ENCODE assay signal across 21 cellular contexts in the genomic region with DNA sequence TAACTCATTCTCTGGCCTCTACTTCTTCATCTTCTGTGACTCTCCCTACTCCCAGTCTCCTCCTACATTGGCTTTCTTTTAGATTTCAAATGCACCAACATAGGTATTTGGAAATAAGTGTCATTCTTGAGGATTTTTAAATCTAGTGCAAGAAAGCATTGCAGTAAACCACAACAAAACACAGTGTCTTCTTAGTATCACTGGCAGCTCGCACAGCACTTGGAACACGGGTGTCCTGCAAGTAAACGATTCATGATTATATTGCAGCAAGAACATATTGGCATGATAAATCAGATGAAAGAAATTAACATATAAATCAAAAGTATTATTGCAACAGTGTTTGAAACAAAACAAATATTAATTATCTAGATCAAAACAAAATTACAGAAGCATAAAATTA. TPM values are rescaled to one million over a fixed set of nuclear protein-coding genes. Genes with fewer than 3 reads are reported as not detected.
DNase-seq lines count a peak whose midpoint lies in the region; ATAC-seq and TF ChIP-seq lines count a peak whose summit lies in the region.
"Had no signal": no experiment of that assay in that cellular context is flagged by ENCODE, and none has a peak within 500 bp of the region (broad histone marks: within the 10 kb centered on the region; RNA-seq: fewer than 3 reads in every experiment).

No MANE protein-coding gene starts in this region.

- TF ChIP-seq CTCF in CD8-positive, alpha-beta T cell (IDR thresholded peaks at IDR 0.05), result no peak
- TF ChIP-seq CTCF in OCI-LY1 (IDR thresholded peaks at IDR 0.05; ENCODE audit: low read length) (no peak), chondrocyte (IDR thresholded peaks at IDR 0.05) (no peak)

- H3K36me3 Mint-ChIP-seq in CD8-positive, alpha-beta T cell, result peaks cover 40% of the 10 kb centered on the region
- H3K36me3 Mint-ChIP-seq in activated naive CD8-positive, alpha-beta T cell treated with anti-CD3 and anti-CD28 coated beads for 36 hours, result peaks cover 50% of the 10 kb centered on the region
- peaks cover 31% of the 10 kb centered on the region for H3K36me3 Mint-ChIP-seq in stimulated activated effector memory CD8-positive, alpha-beta T cell treated with anti-CD3 and anti-CD28 coated beads, Interleukin-12 subunit alpha, Interleukin-12 subunit beta, amount 100 ng/mL, for 72 hours
- no peaks in the 10 kb centered on the region for H3K36me3 Mint-ChIP-seq in chondrocyte (ENCODE audit: low read depth)
- H3K36me3 Mint-ChIP-seq: CD14-positive monocyte had no signal

- H3K4me1 Mint-ChIP-seq in CD8-positive, alpha-beta T cell (ENCODE audit: low read depth), result peaks cover 81% of the 10 kb centered on the region
- peaks cover 52% of the 10 kb centered on the region for H3K4me1 Mint-ChIP-seq in activated naive CD8-positive, alpha-beta T cell treated with anti-CD3 and anti-CD28 coated beads for 36 hours
- H3K4me1 Mint-ChIP-seq in stimulated activated effector memory CD8-positive, alpha-beta T cell treated with anti-CD3 and anti-CD28 coated beads, Interleukin-12 subunit alpha, Interleukin-12 subunit beta, amount 100 ng/mL, for 72 hours, result peaks cover 21% of the 10 kb centered on the region
- no peaks in the 10 kb centered on the region for H3K4me1 Mint-ChIP-seq in chondrocyte (ENCODE audit: low read depth)
- H3K4me1 Mint-ChIP-seq: B cell, CD14-positive monocyte had no signal

- H3K27ac Mint-ChIP-seq in CD8-positive, alpha-beta T cell, result peak overlapping the region; percentile 75
- peak overlapping the region; percentile 49 for H3K27ac Mint-ChIP-seq in activated naive CD8-positive, alpha-beta T cell treated with anti-CD3 and anti-CD28 coated beads for 36 hours
- no peak overlapping the region for H3K27ac Mint-ChIP-seq in stimulated activated effector memory CD8-positive, alpha-beta T cell treated with anti-CD3 and anti-CD28 coated beads, Interleukin-12 subunit alpha, Interleukin-12 subunit beta, amount 100 ng/mL, for 72 hours
- H3K27ac Mint-ChIP-seq in chondrocyte (ENCODE audit: unreplicated experiment), result no peak overlapping the region
- H3K27ac Mint-ChIP-seq: B cell, CD14-positive monocyte had no signal

- peaks cover 2% of the 10 kb centered on the region for H3K9me3 Mint-ChIP-seq in CD8-positive, alpha-beta T cell
- H3K9me3 Mint-ChIP-seq in activated naive CD8-positive, alpha-beta T cell treated with anti-CD3 and anti-CD28 coated beads for 36 hours, result peaks cover 1% of the 10 kb centered on the region
- H3K9me3 Mint-ChIP-seq in stimulated activated effector memory CD8-positive, alpha-beta T cell treated with anti-CD3 and anti-CD28 coated beads, Interleukin-12 subunit alpha, Interleukin-12 subunit beta, amount 100 ng/mL, for 72 hours, result no peaks in the 10 kb centered on the region
- no peaks in the 10 kb centered on the region for H3K9me3 Mint-ChIP-seq in chondrocyte (ENCODE audit: low read depth)

- H3K4me3 ChIP-seq in CD8-positive, alpha-beta T cell (ENCODE audit: low read depth, low read length), result peak overlapping the region; percentile 10
- no peak overlapping the region for H3K4me3 ChIP-seq in OCI-LY1 (ENCODE audit: low read depth, low read length, poor library complexity, severe bottlenecking)
- H3K4me3 ChIP-seq: MG63, SK-N-MC had no signal

- no peaks in the 10 kb centered on the region for H3K9me3 ChIP-seq in CD8-positive, alpha-beta T cell (ENCODE audit: low read length)
- H3K9me3 ChIP-seq in OCI-LY1 (ENCODE audit: low read length), result no peaks in the 10 kb centered on the region
- H3K9me3 ChIP-seq: MG63 had no signal

- no peak overlapping the region for H3K9ac ChIP-seq in OCI-LY1 (ENCODE audit: low read length)

- H3K4me3 Mint-ChIP-seq in CD8-positive, alpha-beta T cell, result peak overlapping the region; percentile 65
- H3K4me3 Mint-ChIP-seq in activated naive CD8-positive, alpha-beta T cell treated with anti-CD3 and anti-CD28 coated beads for 36 hours, result peak overlapping the region; percentile 61
- peak overlapping the region; percentile 5 for H3K4me3 Mint-ChIP-seq in stimulated activated effector memory CD8-positive, alpha-beta T cell treated with anti-CD3 and anti-CD28 coated beads, Interleukin-12 subunit alpha, Interleukin-12 subunit beta, amount 100 ng/mL, for 72 hours
- H3K4me3 Mint-ChIP-seq in chondrocyte (ENCODE audit: unreplicated experiment), result no peak overlapping the region
- H3K4me3 Mint-ChIP-seq: B cell, CD14-positive monocyte had no signal

- H3K27me3 ChIP-seq in CD8-positive, alpha-beta T cell (ENCODE audit: insufficient read depth, low read length), result no peaks in the 10 kb centered on the region
- H3K27me3 ChIP-seq in OCI-LY1 (ENCODE audit: insufficient read depth, low read length), result no peaks in the 10 kb centered on the region
- H3K27me3 ChIP-seq: MG63 had no signal

- H3K27ac ChIP-seq in CD8-positive, alpha-beta T cell (ENCODE audit: low read depth, low read length), result no peak overlapping the region
- H3K27ac ChIP-seq in OCI-LY1 (ENCODE audit: low read depth, low read length, poor library complexity, severe bottlenecking), result no peak overlapping the region
- H3K27ac ChIP-seq: SK-N-MC had no signal

- CTCF ChIA-PET in CD8-positive, alpha-beta T cell (lab: Charles Lee), result interaction anchor here (1.0 to 1.7 kb wide), 2 partner anchors 237 to 415 kb away, joined by 3 to 9 read pairs; no protein-coding TSS in a partner anchor

- H3K27me3 Mint-ChIP-seq in CD8-positive, alpha-beta T cell (ENCODE audit: low read depth), result no peaks in the 10 kb centered on the region
- no peaks in the 10 kb centered on the region for H3K27me3 Mint-ChIP-seq in activated naive CD8-positive, alpha-beta T cell treated with anti-CD3 and anti-CD28 coated beads for 36 hours
- H3K27me3 Mint-ChIP-seq in chondrocyte (ENCODE audit: low read depth), result no peaks in the 10 kb centered on the region

- no peaks in the 10 kb centered on the region for H3K36me3 ChIP-seq in CD8-positive, alpha-beta T cell (ENCODE audit: insufficient read depth, low read length)
- H3K36me3 ChIP-seq in OCI-LY1 (ENCODE audit: insufficient read depth, low read length), result no peaks in the 10 kb centered on the region
- H3K36me3 ChIP-seq: MG63 had no signal

- POLR2A ChIA-PET in CD8-positive, alpha-beta T cell (lab: Charles Lee), result interaction anchor here (1.2 kb wide), 1 partner anchor 14 kb away, joined by 3 read pairs; no protein-coding TSS in a partner anchor

- H3K4me2 ChIP-seq in OCI-LY1 (ENCODE audit: low read length), result no peak overlapping the region

- no peak for ATAC-seq in CD8-positive, alpha-beta T cell
- no peak for ATAC-seq in stimulated activated effector memory CD8-positive, alpha-beta T cell treated with anti-CD3 and anti-CD28 coated beads, Interleukin-12 subunit alpha, Interleukin-12 subunit beta, amount 100 ng/mL, for 72 hours
- ATAC-seq: HCT116 had no signal

- H3K9me2 ChIP-seq in OCI-LY1 (ENCODE audit: low read depth, low read length), result no peaks in the 10 kb centered on the region

- H2AFZ ChIP-seq in OCI-LY1 (ENCODE audit: low read length), result peak overlapping the region; percentile 62; the same call in 1 of the 2 replicates

- H3K4me1 ChIP-seq in CD8-positive, alpha-beta T cell (ENCODE audit: insufficient read depth, low read length), result peaks cover 35% of the 10 kb centered on the region
- peaks cover 14% of the 10 kb centered on the region for H3K4me1 ChIP-seq in OCI-LY1 (ENCODE audit: insufficient read depth, low read length, severe bottlenecking)

- intact Hi-C loops in CD8-positive, alpha-beta T cell (cut with DNase I, micrococcal nuclease), result loop anchor here in 1 of 2 experiments (5.0 kb wide), 1 partner anchor 44 kb away; a partner anchor contains a TSS

- H4K20me1 ChIP-seq in OCI-LY1 (ENCODE audit: insufficient read depth, low read length), result no peaks in the 10 kb centered on the region

- no peak for DNase-seq in CD8-positive, alpha-beta T cell
- DNase-seq in activated naive CD8-positive, alpha-beta T cell treated with anti-CD3 and anti-CD28 coated beads for 36 hours, result no peak
- DNase-seq in stimulated activated effector memory CD8-positive, alpha-beta T cell treated with anti-CD3 and anti-CD28 coated beads, Interleukin-12 subunit alpha, Interleukin-12 subunit beta, amount 100 ng/mL, for 72 hours (ENCODE audit: low spot score in 2 of 2), result no peak
- DNase-seq in chondrocyte (ENCODE audit: low spot score) (no peak), NCI-H146 (lab: John Stamatoyannopoulos, UW) (no peak), C1 segment of cervical spinal cord (lab: John Stamatoyannopoulos, UW) (no peak)
- DNase-seq: DMS153, DND-41, IMR-90, KG1, MG63, NCI-H1694, NCI-H2029 treated with DMSO at 0.1 percent for 48 hours, NCI-H2227 treated with DMSO at 0.1 percent for 48 hours, NCI-H69, SIG-M5 had no signal

- no peaks in the 10 kb centered on the region for H3F3A ChIP-seq in OCI-LY1 (ENCODE audit: insufficient read depth, low read length)

- no peaks in the 10 kb centered on the region for H3K79me2 ChIP-seq in OCI-LY1 (ENCODE audit: insufficient read depth, low read length)

RNA-seq across cellular contexts. Expression of a gene that starts 45.6 kb away (rescaled TPM):
- total RNA-seq in CD8-positive, alpha-beta T cell, result 1 to 10 TPM; 7.9 to 8.5 TPM
- total RNA-seq in activated naive CD8-positive, alpha-beta T cell treated with anti-CD3 and anti-CD28 coated beads for 36 hours, result 100 to 1,000 TPM; 121 to 125 TPM
- total RNA-seq in chondrocyte, result 32.7 to 40.9 TPM (median 35.8 TPM) in 3 replicates

Comparison
In these comparisons a context has a peak if more than half of its experiments do, and no peak if none do; other contexts are left out.
1. H3K27ac Mint-ChIP-seq: peak in CD8-positive, alpha-beta T cell (single experiment) and activated naive CD8-positive, alpha-beta T cell treated with anti-CD3 and anti-CD28 coated beads for 36 hours (single experiment); none in stimulated activated effector memory CD8-positive, alpha-beta T cell treated with anti-CD3 and anti-CD28 coated beads, Interleukin-12 subunit alpha, Interleukin-12 subunit beta, amount 100 ng/mL, for 72 hours (single experiment) and chondrocyte (single experiment).